ENCODE assay signal across 8 cellular contexts in genomic region chr1:204975568-204976235, GRCh38.
A peak's percentile ranks its signal among the peaks of the same experiment; 100 is the strongest.
DNase-seq lines count a peak whose midpoint lies in the region; ATAC-seq and TF ChIP-seq lines count a peak whose summit lies in the region.

No MANE protein-coding gene starts in this region.

- no peaks in the 10 kb centered on the region for H3K4me1 ChIP-seq in RWPE2 (ENCODE audit: insufficient read depth, poor library complexity, severe bottlenecking)
- H3K4me1 ChIP-seq in prostate gland (replicated peaks), result no peaks in the 10 kb centered on the region

- H3K27ac ChIP-seq in RWPE2 (ENCODE audit: poor library complexity, severe bottlenecking) (no peak overlapping the region), prostate gland (no peak overlapping the region)

- peak; percentile 80 for DNase-seq in DMS 273 (lab: John Stamatoyannopoulos, UW; ENCODE audit: unreplicated experiment)
- no peak for DNase-seq in RWPE2 (ENCODE audit: low spot score)
- DNase-seq in activated naive CD4-positive, alpha-beta T cell treated with Interleukin-2 at 50 U/mL for 16 hours, result peak; percentile 50
- DNase-seq in glomerular visceral epithelial cell (ENCODE audit: extremely low spot score), result peak; percentile 44
- peak; percentile 29 for DNase-seq in prostate gland (ENCODE audit: low spot score)

- H3K27me3 ChIP-seq in RWPE2 (ENCODE audit: insufficient read depth, poor library complexity, severe bottlenecking), result no peaks in the 10 kb centered on the region
- no peaks in the 10 kb centered on the region for H3K27me3 ChIP-seq in prostate gland (replicated peaks; ENCODE audit: insufficient read depth)

- no peaks in the 10 kb centered on the region for H3K36me3 ChIP-seq in RWPE2 (ENCODE audit: low read depth)
- H3K36me3 ChIP-seq in prostate gland, result no peaks in the 10 kb centered on the region

- peak; percentile 50 for ATAC-seq in HG02759 (IDR thresholded peaks at IDR 0.05; ENCODE audit: unreplicated experiment)
- peak; percentile 69; the same call in 2 of the 3 replicates for ATAC-seq in RWPE2 (ENCODE audit: low read depth)
- ATAC-seq in HG03045 (IDR thresholded peaks at IDR 0.05; ENCODE audit: unreplicated experiment), result no peak
- no peak for ATAC-seq in HG02840 (IDR thresholded peaks at IDR 0.05; ENCODE audit: low FRiP score, unreplicated experiment)

- no peak for TF ChIP-seq POLR2A in prostate gland (IDR thresholded peaks at IDR 0.05)

- intact Hi-C loops in prostate gland (cut with DNase I), result loop anchor here (5.0 kb wide), 1 partner anchor 282 kb away; no protein-coding TSS in a partner anchor

- WGBS in prostate gland, result 45% methylated on average over 8 of the region's 8 CpGs

- H3K4me3 ChIP-seq in RWPE2 (ENCODE audit: severe bottlenecking) (no peak overlapping the region), prostate gland (no peak overlapping the region)

- H3K9me3 ChIP-seq in RWPE2 (ENCODE audit: severe bottlenecking), result no peaks in the 10 kb centered on the region
- H3K9me3 ChIP-seq in prostate gland, result no peaks in the 10 kb centered on the region

- TF ChIP-seq CTCF in RWPE2 (IDR thresholded peaks at IDR 0.05; ENCODE audit: poor library complexity, severe bottlenecking), result peak; percentile 82
- peak; percentile 43 to 79 (median 58) for TF ChIP-seq CTCF in prostate gland (IDR thresholded peaks at IDR 0.05)

Comparison
In these comparisons a context has a peak if more than half of its experiments do, and no peak if none do; other contexts are left out.
1. ATAC-seq: peak in HG02759 (single experiment) and RWPE2 (single experiment); none in HG03045 (single experiment) and HG02840 (single experiment).